ENCODE assay signal across 1 cellular context in genomic region chr7:22420008-22420407, GRCh38.
TF ChIP-seq lines count a peak whose summit lies in the region.

No MANE protein-coding gene starts in this region.

TF ChIP-seq in HepG2, 621 proteins besides CTCF, POLR2A, EP300 and RAD21 (continued from another document):
- TF ChIP-seq, protein P1, sequence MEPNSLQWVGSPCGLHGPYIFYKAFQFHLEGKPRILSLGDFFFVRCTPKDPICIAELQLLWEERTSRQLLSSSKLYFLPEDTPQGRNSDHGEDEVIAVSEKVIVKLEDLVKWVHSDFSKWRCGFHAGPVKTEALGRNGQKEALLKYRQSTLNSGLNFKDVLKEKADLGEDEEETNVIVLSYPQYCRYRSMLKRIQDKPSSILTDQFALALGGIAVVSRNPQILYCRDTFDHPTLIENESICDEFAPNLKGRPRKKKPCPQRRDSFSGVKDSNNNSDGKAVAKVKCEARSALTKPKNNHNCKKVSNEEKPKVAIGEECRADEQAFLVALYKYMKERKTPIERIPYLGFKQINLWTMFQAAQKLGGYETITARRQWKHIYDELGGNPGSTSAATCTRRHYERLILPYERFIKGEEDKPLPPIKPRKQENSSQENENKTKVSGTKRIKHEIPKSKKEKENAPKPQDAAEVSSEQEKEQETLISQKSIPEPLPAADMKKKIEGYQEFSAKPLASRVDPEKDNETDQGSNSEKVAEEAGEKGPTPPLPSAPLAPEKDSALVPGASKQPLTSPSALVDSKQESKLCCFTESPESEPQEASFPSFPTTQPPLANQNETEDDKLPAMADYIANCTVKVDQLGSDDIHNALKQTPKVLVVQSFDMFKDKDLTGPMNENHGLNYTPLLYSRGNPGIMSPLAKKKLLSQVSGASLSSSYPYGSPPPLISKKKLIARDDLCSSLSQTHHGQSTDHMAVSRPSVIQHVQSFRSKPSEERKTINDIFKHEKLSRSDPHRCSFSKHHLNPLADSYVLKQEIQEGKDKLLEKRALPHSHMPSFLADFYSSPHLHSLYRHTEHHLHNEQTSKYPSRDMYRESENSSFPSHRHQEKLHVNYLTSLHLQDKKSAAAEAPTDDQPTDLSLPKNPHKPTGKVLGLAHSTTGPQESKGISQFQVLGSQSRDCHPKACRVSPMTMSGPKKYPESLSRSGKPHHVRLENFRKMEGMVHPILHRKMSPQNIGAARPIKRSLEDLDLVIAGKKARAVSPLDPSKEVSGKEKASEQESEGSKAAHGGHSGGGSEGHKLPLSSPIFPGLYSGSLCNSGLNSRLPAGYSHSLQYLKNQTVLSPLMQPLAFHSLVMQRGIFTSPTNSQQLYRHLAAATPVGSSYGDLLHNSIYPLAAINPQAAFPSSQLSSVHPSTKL (CRISPR knock-in tag; IDR thresholded peaks at IDR 0.05): 0 out of 2 replicates have a peak, but pooled peaks have one; percentile 29
- peak; percentile 88 for TF ChIP-seq FOSL2 (CRISPR knock-in tag; IDR thresholded peaks at IDR 0.05)
